Comparison of ENCODE assay signal across 27 cellular contexts in the genomic region with DNA sequence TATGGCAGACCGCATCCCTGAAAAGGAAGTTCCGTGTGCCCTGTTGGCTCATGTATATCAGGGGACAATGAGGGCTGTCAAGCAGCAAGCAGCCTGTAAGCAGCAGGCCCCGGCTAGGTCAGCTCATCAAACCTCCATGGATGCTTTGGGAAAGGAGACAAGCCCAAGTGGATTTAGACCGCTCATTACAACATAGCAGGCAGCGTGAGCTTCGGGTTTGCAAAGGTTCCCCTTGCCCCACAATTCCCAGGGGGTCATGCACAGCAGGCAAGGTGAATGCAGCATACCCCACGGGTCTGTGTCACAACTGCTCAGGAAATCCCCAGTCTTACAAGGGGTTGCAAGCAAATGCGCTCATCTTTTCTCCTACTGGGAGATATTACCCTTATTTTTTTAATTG. TPM values are rescaled to one million over a fixed set of nuclear protein-coding genes. Genes with fewer than 3 reads are reported as not detected.
"Had no signal": no experiment of that assay in that cellular context is flagged by ENCODE, and none has a peak within 500 bp of the region (broad histone marks: within the 10 kb centered on the region; RNA-seq: fewer than 3 reads in every experiment).

No MANE protein-coding gene starts in this region.

- H3K36me3 ChIP-seq: left ventricle myocardium inferior, neutrophil, right atrium auricular region, right lobe of liver, stomach, thyroid gland, transverse colon, upper lobe of left lung, vagina had no signal

- H3K27ac ChIP-seq: left ventricle myocardium inferior, neutrophil, parathyroid adenoma, psoas muscle, right atrium auricular region, right lobe of liver, stomach, testis, thyroid gland, transverse colon, upper lobe of left lung, vagina had no signal

- DNase-seq: islet precursor cell; left ventricle myocardium inferior; mesendoderm; naive thymus-derived CD4-positive, alpha-beta T cell; occipital lobe; psoas muscle; right lobe of liver; stimulated activated CD4-positive, alpha-beta T cell treated with anti-CD3 and anti-CD28 coated beads, Interleukin-12 subunit alpha, Interleukin-12 subunit beta, amount 100 ng/mL, for 4 hours; stimulated activated CD4-positive, alpha-beta T cell treated with anti-CD3 and anti-CD28 coated beads, Interleukin-15, amount 100 ng/mL, for 24 hours; stimulated activated CD4-positive, alpha-beta T cell treated with anti-CD3 and anti-CD28 coated beads, Interleukin-2, amount 100 ng/mL, for 24 hours; stimulated activated CD4-positive, alpha-beta T cell treated with anti-CD3 and anti-CD28 coated beads, Interleukin-4, amount 100 ng/mL, for 1 hour; stimulated activated naive B cell treated with anti-CD40 and anti-IgM and Interleukin-4, amounts not matched to agents 10 μg/mL and 1 μg/mL and 100 μg/mL, for 72 hours; stimulated activated naive CD8-positive, alpha-beta T cell treated with anti-CD3 and anti-CD28 coated beads, Interleukin-15, Interleukin-2, amounts not matched to agents 100 U/mL and 50 U/mL, for 24 hours; stomach; testis; thyroid gland; transverse colon; upper lobe of left lung had no signal

- H3K4me1 ChIP-seq: left ventricle myocardium inferior, parathyroid adenoma, psoas muscle, right atrium auricular region, right lobe of liver, stomach, thyroid gland, transverse colon, upper lobe of left lung, vagina had no signal

- H2AFZ ChIP-seq: parathyroid adenoma had no signal

- H3K4me2 ChIP-seq: smooth muscle cell had no signal

- H3K4me3 ChIP-seq: left ventricle myocardium inferior, lung, psoas muscle, right atrium auricular region, right lobe of liver, smooth muscle cell, stomach, testis, thyroid gland, transverse colon, upper lobe of left lung, vagina had no signal

- H3K79me2 ChIP-seq: parathyroid adenoma had no signal

- H3K27me3 ChIP-seq: right atrium auricular region, right lobe of liver, testis, thyroid gland, upper lobe of left lung, vagina had no signal

- ATAC-seq: naive thymus-derived CD4-positive, alpha-beta T cell; psoas muscle; right lobe of liver; stimulated activated naive B cell treated with anti-CD40 and anti-IgM and Interleukin-4, amounts not matched to agents 10 μg/mL and 1 μg/mL and 100 μg/mL, for 72 hours; stimulated activated naive CD8-positive, alpha-beta T cell treated with anti-CD3 and anti-CD28 coated beads, Interleukin-15, Interleukin-2, amounts not matched to agents 100 U/mL and 50 U/mL, for 24 hours had no signal

- H3K9me3 ChIP-seq: left ventricle myocardium inferior, neutrophil, psoas muscle, right atrium auricular region, right lobe of liver, stomach, testis, thyroid gland, transverse colon, upper lobe of left lung, vagina had no signal

- H3K9ac ChIP-seq: parathyroid adenoma had no signal

RNA-seq across cellular contexts. Expression of gene KCNK13, which starts 54.6 kb away (rescaled TPM):
- total RNA-seq: mesothelial cell of epicardium, myocyte, osteocyte, vagina had no signal
